In genomic region chr4:92303621-92304027, GRCh38 we compare ENCODE assay signal across 8 cellular contexts. TPM values are rescaled to one million over a fixed set of nuclear protein-coding genes. Genes with fewer than 3 reads are reported as not detected.
A peak's percentile ranks its signal among the peaks of the same experiment; 100 is the strongest.
DNase-seq lines count a peak whose midpoint lies in the region; ATAC-seq and TF ChIP-seq lines count a peak whose summit lies in the region.

GRID2 (plus strand) TSS chr4:92303966.

- no peak for ATAC-seq in HG02588 (IDR thresholded peaks at IDR 0.05; ENCODE audit: unreplicated experiment)

- no peaks in the 10 kb centered on the region for H3K9me3 ChIP-seq in tibial nerve

- H3K36me3 ChIP-seq in tibial nerve, result no peaks in the 10 kb centered on the region

- H3K4me3 ChIP-seq in tibial nerve, result peak within 1 kb of the TSS; percentile 26 to 63 (median 45)

- no peak for TF ChIP-seq CTCF in tibial nerve (IDR thresholded peaks at IDR 0.05)

- H3K4me1 ChIP-seq in tibial nerve, result peaks cover 0 to 36% (median 0%) of the 10 kb centered on the region in 4 donors

- no peak for TF ChIP-seq EP300 in tibial nerve (IDR thresholded peaks at IDR 0.05)

- 1 to 3% methylated on average over 29 of the region's 29 CpGs for WGBS in tibial nerve, 2 donors

- H3K27me3 ChIP-seq in tibial nerve, result peaks cover 0 to 39% of the 10 kb centered on the region in 2 donors

- DNase-seq in NCI-H2227 (lab: John Stamatoyannopoulos, UW; ENCODE audit: unreplicated experiment) (peak; percentile 40), NCI-H2227 treated with DMSO at 0.1 percent for 48 hours (lab: John Stamatoyannopoulos, UW) (no peak), astrocyte of the hippocampus (ENCODE audit: low read depth, low spot score) (peak; percentile 53), iris pigment epithelial cell (ENCODE audit: low read depth) (peak; percentile 6), tibial nerve (ENCODE audit: low spot score in 2 of 2) (no peak), SIG-M5 (lab: John Stamatoyannopoulos, UW) (no peak)
- DNase-seq in effector CD8-positive, alpha-beta T cell (lab: John Stamatoyannopoulos, UW), result no peak

- H3K27ac ChIP-seq in tibial nerve, result peak within 1 kb of the TSS in 1 of 4 donors; percentile 32

- no peak for TF ChIP-seq POLR2A in tibial nerve (IDR thresholded peaks at IDR 0.05)

RNA-seq across cellular contexts. Expression of gene GRID2, which starts in this region (rescaled TPM):
- under 1 TPM in 1 of 4 donors, not detected in 3; 0.63 TPM for total RNA-seq in tibial nerve

Comparison
In these comparisons a context has a peak if more than half of its experiments do, and no peak if none do; other contexts are left out.
1. DNase-seq: peak in NCI-H2227 (single experiment), astrocyte of the hippocampus (single experiment) and iris pigment epithelial cell (single experiment); none in NCI-H2227 treated with DMSO at 0.1 percent for 48 hours (single experiment), tibial nerve (0 of 2), effector CD8-positive, alpha-beta T cell (single experiment) and SIG-M5 (single experiment).